26 cellular contexts compared by ENCODE assay signal in genomic region chr3:43624619-43625305, GRCh38.
"Had no signal": no experiment of that assay in that cellular context is flagged by ENCODE, and none has a peak within 500 bp of the region (broad histone marks: within the 10 kb centered on the region; RNA-seq: fewer than 3 reads in every experiment).

No MANE protein-coding gene starts in this region.

- H3K4me1 ChIP-seq: uterus had no signal

- H3K27ac Mint-ChIP-seq: activated CD4-positive, alpha-beta memory T cell treated with anti-CD3 and anti-CD28 coated beads, Interleukin-2, amount 10 ng/mL, durations not matched to agents 7 days and 5 days; activated CD4-positive, alpha-beta T cell treated with anti-CD3 and anti-CD28 coated beads, Interleukin-2, amount 10 ng/mL, durations not matched to agents 24 days and 14 days; activated naive CD4-positive, alpha-beta T cell treated with anti-CD3 and anti-CD28 coated beads for 36 hours; activated naive CD8-positive, alpha-beta T cell treated with anti-CD3 and anti-CD28 coated beads, Interleukin-2, amount 10 ng/mL, durations not matched to agents 7 days and 5 days; activated T-cell treated with anti-CD3 and anti-CD28 coated beads, Interleukin-2, amount 50 U/mL, for 72 hours; naive thymus-derived CD4-positive, alpha-beta T cell; stimulated activated memory B cell treated with anti-CD40 and anti-IgM and Interleukin-4, amounts not matched to agents 10 μg/mL and 1 μg/mL and 100 μg/mL, for 72 hours had no signal

- H3K9me3 ChIP-seq: left lung, neutrophil, pancreas, stomach, transverse colon, uterus had no signal

- H3K36me3 Mint-ChIP-seq: stimulated activated memory B cell treated with anti-CD40 and anti-IgM and Interleukin-4, amounts not matched to agents 10 μg/mL and 1 μg/mL and 100 μg/mL, for 72 hours had no signal

- H3K4me3 Mint-ChIP-seq: activated CD4-positive, alpha-beta memory T cell treated with anti-CD3 and anti-CD28 coated beads, Interleukin-2, amount 10 ng/mL, durations not matched to agents 7 days and 5 days; activated CD4-positive, alpha-beta T cell treated with anti-CD3 and anti-CD28 coated beads, Interleukin-2, amount 10 ng/mL, durations not matched to agents 24 days and 14 days; activated naive CD4-positive, alpha-beta T cell treated with anti-CD3 and anti-CD28 coated beads for 36 hours; activated naive CD8-positive, alpha-beta T cell treated with anti-CD3 and anti-CD28 coated beads, Interleukin-2, amount 10 ng/mL, durations not matched to agents 7 days and 5 days; activated T-cell treated with anti-CD3 and anti-CD28 coated beads, Interleukin-2, amount 50 U/mL, for 72 hours; stimulated activated memory B cell treated with anti-CD40 and anti-IgM and Interleukin-4, amounts not matched to agents 10 μg/mL and 1 μg/mL and 100 μg/mL, for 72 hours had no signal

- DNase-seq: activated CD4-positive, alpha-beta memory T cell treated with anti-CD3 and anti-CD28 coated beads, Interleukin-2, amount 10 ng/mL, durations not matched to agents 7 days and 5 days; activated CD4-positive, alpha-beta T cell treated with anti-CD3 and anti-CD28 coated beads, Interleukin-2, amount 10 ng/mL, durations not matched to agents 24 days and 14 days; activated effector memory CD4-positive, alpha-beta T cell treated with Interleukin-2 at 50 U/mL for 16 hours; activated naive CD4-positive, alpha-beta T cell treated with anti-CD3 and anti-CD28 coated beads for 36 hours; activated naive CD8-positive, alpha-beta T cell treated with anti-CD3 and anti-CD28 coated beads, Interleukin-2, amount 10 ng/mL, durations not matched to agents 7 days and 5 days; activated T-cell treated with anti-CD3 and anti-CD28 coated beads, Interleukin-2, amount 50 U/mL, for 72 hours; amygdala; foreskin melanocyte; glutamatergic neuron; kidney glomerular epithelial cell; left lung; naive thymus-derived CD4-positive, alpha-beta T cell; pancreas; right cardiac atrium; stimulated activated CD4-positive, alpha-beta T cell treated with anti-CD3 and anti-CD28 coated beads, Interleukin-2, amount 100 ng/mL, for 24 hours; stomach; T1000; transverse colon; uterus had no signal

- ATAC-seq: activated CD4-positive, CD25-positive, alpha-beta regulatory T cell treated with anti-CD3 and anti-CD28 coated beads, Interleukin-2, amount 50 U/mL, for 24 hours; activated T-cell treated with anti-CD3 and anti-CD28 coated beads, Interleukin-2, amount 50 U/mL, for 72 hours; left lung; naive thymus-derived CD4-positive, alpha-beta T cell; pancreas; right cardiac atrium; stimulated activated memory B cell treated with anti-CD40 and anti-IgM and Interleukin-4, amounts not matched to agents 10 μg/mL and 1 μg/mL and 100 μg/mL, for 72 hours had no signal

- H3K27ac ChIP-seq: cardiac muscle cell, hepatocyte, left lung, neutrophil, pancreas, stomach, transverse colon, uterus had no signal

- H3K4me3 ChIP-seq: cardiac muscle cell, hepatocyte, left lung, lung, pancreas, skin epidermis, stomach, transverse colon, uterus had no signal

- H3K36me3 ChIP-seq: cardiac muscle cell, left lung, neutrophil, pancreas, stomach, transverse colon, uterus had no signal

- H3K27me3 ChIP-seq: cardiac muscle cell, hepatocyte, left lung, neutrophil, pancreas, stomach, transverse colon, uterus had no signal
